19 cellular contexts compared by ENCODE assay signal in the genomic region with DNA sequence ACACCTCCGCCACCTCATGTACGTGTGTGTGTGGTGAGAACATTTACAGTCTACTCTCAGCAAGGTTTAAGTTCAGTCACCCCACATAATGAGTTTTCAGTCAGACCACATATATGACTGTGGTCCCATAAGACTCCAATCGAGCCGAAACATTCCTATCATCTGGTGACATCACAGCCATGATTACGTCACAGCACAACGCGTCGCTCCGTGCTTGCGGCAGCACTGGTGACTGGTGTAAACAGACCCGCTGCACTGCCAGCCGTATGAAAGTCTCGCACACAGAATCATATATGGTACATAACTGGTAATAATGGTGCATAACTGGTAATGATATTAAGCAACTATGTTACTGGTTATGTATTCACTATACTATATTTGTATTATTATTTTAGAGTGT.
DNase-seq lines count a peak whose midpoint lies in the region; FAIRE-seq and TF ChIP-seq lines count a peak whose summit lies in the region.
"Had no signal": no experiment of that assay in that cellular context is flagged by ENCODE, and none has a peak within 500 bp of the region (broad histone marks: within the 10 kb centered on the region; RNA-seq: fewer than 3 reads in every experiment).

No MANE protein-coding gene starts in this region.

- H3K4me1 ChIP-seq in Peyer's patch: no peaks in the 10 kb centered on the region
- peaks cover 18% of the 10 kb centered on the region for H3K4me1 ChIP-seq in suprapubic skin
- peaks cover 6 to 17% (median 13%) of the 10 kb centered on the region in 4 donors for H3K4me1 ChIP-seq in esophagus muscularis mucosa

- H3K27me3 ChIP-seq in Peyer's patch: no peaks in the 10 kb centered on the region
- H3K27me3 ChIP-seq in suprapubic skin: no peaks in the 10 kb centered on the region
- H3K27me3 ChIP-seq in esophagus muscularis mucosa: no peaks in the 10 kb centered on the region

- FAIRE-seq in GM12891 (lab: Jason Lieb, UNC): no peak
- FAIRE-seq: GM19239 had no signal

- H3K4me3 ChIP-seq in Peyer's patch (no peak overlapping the region), suprapubic skin (no peak overlapping the region), esophagus muscularis mucosa (no peak overlapping the region)

- TF ChIP-seq POLR2A in Peyer's patch (IDR thresholded peaks at IDR 0.05): no peak
- TF ChIP-seq POLR2A in suprapubic skin (IDR thresholded peaks at IDR 0.05): no peak
- no peak for TF ChIP-seq POLR2A in GM12891 (IDR thresholded peaks at IDR 0.05; ENCODE audit: low read depth, low read length)
- TF ChIP-seq POLR2A in esophagus muscularis mucosa (IDR thresholded peaks at IDR 0.05; ENCODE audit: low read depth): no peak

- intact Hi-C loops in esophagus muscularis mucosa (cut with DNase I): no loop called here

- H3K27ac ChIP-seq in Peyer's patch: no peak overlapping the region
- H3K27ac ChIP-seq in suprapubic skin: no peak overlapping the region
- no peak overlapping the region for H3K27ac ChIP-seq in esophagus muscularis mucosa (replicated peaks in 1 of 4)
- H3K27ac ChIP-seq: 22Rv1 had no signal

- no peak for TF ChIP-seq EP300 in suprapubic skin (IDR thresholded peaks at IDR 0.05)
- TF ChIP-seq EP300 in esophagus muscularis mucosa (IDR thresholded peaks at IDR 0.05): no peak

- H3K36me3 ChIP-seq in Peyer's patch (no peaks in the 10 kb centered on the region), suprapubic skin (no peaks in the 10 kb centered on the region), esophagus muscularis mucosa (no peaks in the 10 kb centered on the region)

- peak; percentile 3 for DNase-seq in SKM-1 treated with dmso at 0.1 percent for 144 hours (lab: John Stamatoyannopoulos, UW; ENCODE audit: unreplicated experiment)
- DNase-seq in SKM-1 (lab: John Stamatoyannopoulos, UW; ENCODE audit: unreplicated experiment): no peak
- peak in 2 of 3 donors; percentile 2 to 34 for DNase-seq in Peyer's patch
- peak; percentile 43 for DNase-seq in mesenteric fat pad (ENCODE audit: low spot score)
- DNase-seq in suprapubic skin (ENCODE audit: low spot score in 2 of 2): peak; percentile 22 to 23
- no peak for DNase-seq in stimulated activated CD4-positive, alpha-beta T cell treated with anti-CD3 and anti-CD28 coated beads, Interleukin-4, amount 100 ng/mL, for 1 hour
- no peak for DNase-seq in GM12891 (ENCODE audit: insufficient read length, low spot score)
- DNase-seq in esophagus muscularis mucosa (ENCODE audit: extremely low spot score): no peak
- DNase-seq: CD8-positive, alpha-beta T cell; H7; Karpas-422; MM.1S; NCI-H1092 treated with DMSO at 0.1 percent for 48 hours; NCI-H2081 treated with DMSO at 0.1 percent for 48 hours; NCI-H510A; NCI-H774; PC-3 had no signal

- WGBS in suprapubic skin: 92% methylated on average over 13 of the region's 13 CpGs
- WGBS in esophagus muscularis mucosa: 91% methylated on average over 13 of the region's 13 CpGs

- H3K9me3 ChIP-seq in Peyer's patch (no peaks in the 10 kb centered on the region), suprapubic skin (no peaks in the 10 kb centered on the region), esophagus muscularis mucosa (peaks cover 0 to 2% (median 0%) of the 10 kb centered on the region in 4 donors)

- TF ChIP-seq CTCF in Peyer's patch (IDR thresholded peaks at IDR 0.05) (no peak), suprapubic skin (IDR thresholded peaks at IDR 0.05) (no peak), esophagus muscularis mucosa (IDR thresholded peaks at IDR 0.05) (no peak)

TF ChIP-seq in GM12891, 5 proteins besides CTCF, POLR2A, EP300 and RAD21:
- no peak for TF ChIP-seq SPI1 (IDR thresholded peaks at IDR 0.05; ENCODE audit: low read depth, low read length)
- TF ChIP-seq PAX5 (IDR thresholded peaks at IDR 0.05; ENCODE audit: insufficient read depth, low read length, severe bottlenecking): no peak
- no peak for TF ChIP-seq TAF1 (IDR thresholded peaks at IDR 0.05; ENCODE audit: low read depth, low read length)
- TF ChIP-seq POU2F2 (IDR thresholded peaks at IDR 0.05; ENCODE audit: low read depth, low read length): no peak
- no peak for TF ChIP-seq POLR2AphosphoS5 (IDR thresholded peaks at IDR 0.05; ENCODE audit: low read depth, low read length)

Comparison
In these comparisons a context has a peak if more than half of its experiments do, and no peak if none do; other contexts are left out.
1. DNase-seq: peak in SKM-1 treated with dmso at 0.1 percent for 144 hours (single experiment), Peyer's patch (2 of 3), mesenteric fat pad (single experiment) and suprapubic skin (2 of 2); none in SKM-1 (single experiment), stimulated activated CD4-positive, alpha-beta T cell treated with anti-CD3 and anti-CD28 coated beads, Interleukin-4, amount 100 ng/mL, for 1 hour (single experiment), GM12891 (single experiment) and esophagus muscularis mucosa (single experiment).